ENCODE assay signal across 16 cellular contexts in genomic region chr13:74077375-74077774, GRCh38. TPM values are rescaled to one million over a fixed set of nuclear protein-coding genes. Genes with fewer than 3 reads are reported as not detected.
DNase-seq lines count a peak whose midpoint lies in the region; ATAC-seq and TF ChIP-seq lines count a peak whose summit lies in the region.
"Had no signal": no experiment of that assay in that cellular context is flagged by ENCODE, and none has a peak within 500 bp of the region (broad histone marks: within the 10 kb centered on the region; RNA-seq: fewer than 3 reads in every experiment).

No MANE protein-coding gene starts in this region.

- no peaks in the 10 kb centered on the region for H3K36me3 ChIP-seq in left ventricle myocardium inferior
- no peaks in the 10 kb centered on the region for H3K36me3 ChIP-seq in heart left ventricle
- H3K36me3 ChIP-seq in tibial artery, result no peaks in the 10 kb centered on the region
- H3K36me3 ChIP-seq: HAP-1 had no signal

- intact Hi-C loops in left ventricle myocardium inferior (cut with micrococcal nuclease) (no loop called here), heart left ventricle (cut with DNase I) (loop anchor here in 1 of 10 donors (5.0 kb wide), 1 partner anchor 55 kb away; the partner anchor contains the start of gene KLF12), tibial artery (cut with DNase I; ENCODE audit: low total_unique reads) (no loop called here)

- TF ChIP-seq POLR2A in heart left ventricle (IDR thresholded peaks at IDR 0.05), result no peak

- DNase-seq in left ventricle myocardium inferior (no peak), heart left ventricle (no peak), tibial artery (no peak), inferior parietal cortex (ENCODE audit: extremely low spot score) (no peak)
- DNase-seq: Kasumi-1, MM.1S, NCI-H1105, NCI-H1694, NCI-H510A treated with DMSO at 0.1 percent for 48 hours, SHP77 treated with DMSO at 0.1 percent for 48 hours had no signal

- peak overlapping the region; percentile 31 for H3K27ac ChIP-seq in left ventricle myocardium inferior (replicated peaks)
- peak overlapping the region in 5 of 12 donors; percentile 7 to 60 (median 12) for H3K27ac ChIP-seq in heart left ventricle
- peak overlapping the region; percentile 20 to 36 for H3K27ac ChIP-seq in tibial artery
- H3K27ac ChIP-seq: C4-2B had no signal

- H3K36me3 Mint-ChIP-seq in activated T-helper 17 cell treated with anti-CD3 and anti-CD28 coated beads, Interleukin-2, amount 50 U/mL, for 72 hours (ENCODE audit: low read depth), result peaks cover 7% of the 10 kb centered on the region
- H3K36me3 Mint-ChIP-seq in nephron (ENCODE audit: low read depth), result peaks cover 14% of the 10 kb centered on the region

- H3K4me3 ChIP-seq in left ventricle myocardium inferior (no peak overlapping the region), heart left ventricle (peak overlapping the region in 1 of 12 donors; percentile 10), tibial artery (no peak overlapping the region)
- H3K4me3 ChIP-seq: HAP-1 had no signal

- TF ChIP-seq CTCF in left ventricle myocardium inferior (IDR thresholded peaks at IDR 0.05; ENCODE audit: borderline replicate concordance) (no peak), heart left ventricle (IDR thresholded peaks at IDR 0.05) (no peak), nephron (IDR thresholded peaks at IDR 0.05; ENCODE audit: unreplicated experiment in 3 of 3) (no peak), tibial artery (IDR thresholded peaks at IDR 0.05) (no peak)

- H3K9me3 ChIP-seq in left ventricle myocardium inferior (replicated peaks) (no peaks in the 10 kb centered on the region), heart left ventricle (no peaks in the 10 kb centered on the region), tibial artery (no peaks in the 10 kb centered on the region)
- H3K9me3 ChIP-seq: HAP-1 had no signal

- H3K27me3 Mint-ChIP-seq in activated T-helper 17 cell treated with anti-CD3 and anti-CD28 coated beads, Interleukin-2, amount 50 U/mL, for 72 hours, result no peaks in the 10 kb centered on the region
- H3K27me3 Mint-ChIP-seq in nephron (ENCODE audit: low read depth), result no peaks in the 10 kb centered on the region

- H3K4me1 ChIP-seq in left ventricle myocardium inferior (peaks cover 56% of the 10 kb centered on the region), heart left ventricle (peaks cover 0 to 61% (median 34%) of the 10 kb centered on the region in 12 donors), tibial artery (peaks cover 0 to 53% (median 27%) of the 10 kb centered on the region in 4 donors)
- H3K4me1 ChIP-seq: HAP-1 had no signal

- H3K27me3 ChIP-seq in left ventricle myocardium inferior (ENCODE audit: low read depth) (no peaks in the 10 kb centered on the region), heart left ventricle (no peaks in the 10 kb centered on the region), tibial artery (no peaks in the 10 kb centered on the region)

- 73 to 77% (median 74%) methylated on average over 2 of the region's 2 CpGs for WGBS in heart left ventricle, 4 donors

- no peak for ATAC-seq in heart left ventricle
- peak; percentile 64 for ATAC-seq in activated T-helper 17 cell treated with anti-CD3 and anti-CD28 coated beads, Interleukin-2, amount 50 U/mL, for 72 hours (replicated peaks)
- no peak for ATAC-seq in GM21786 (IDR thresholded peaks at IDR 0.05; ENCODE audit: unreplicated experiment)
- ATAC-seq in GM18909 (IDR thresholded peaks at IDR 0.05; ENCODE audit: poor library complexity, unreplicated experiment), result no peak

- peaks cover 33% of the 10 kb centered on the region for H3K4me1 Mint-ChIP-seq in activated T-helper 17 cell treated with anti-CD3 and anti-CD28 coated beads, Interleukin-2, amount 50 U/mL, for 72 hours
- H3K4me1 Mint-ChIP-seq in nephron, result peaks cover 48% of the 10 kb centered on the region

- no peak overlapping the region for H3K4me3 Mint-ChIP-seq in activated T-helper 17 cell treated with anti-CD3 and anti-CD28 coated beads, Interleukin-2, amount 50 U/mL, for 72 hours
- peak overlapping the region in 1 of 3 experiments; percentile 4 for H3K4me3 Mint-ChIP-seq in nephron

- no peak overlapping the region for H3K27ac Mint-ChIP-seq in activated T-helper 17 cell treated with anti-CD3 and anti-CD28 coated beads, Interleukin-2, amount 50 U/mL, for 72 hours
- peak overlapping the region; percentile 68 to 96 (median 93) for H3K27ac Mint-ChIP-seq in nephron

- no peaks in the 10 kb centered on the region for H3K9me3 Mint-ChIP-seq in activated T-helper 17 cell treated with anti-CD3 and anti-CD28 coated beads, Interleukin-2, amount 50 U/mL, for 72 hours
- H3K9me3 Mint-ChIP-seq in nephron, result peaks cover 2% of the 10 kb centered on the region

RNA-seq across cellular contexts. Expression of gene KLF12, which starts 56.8 kb away (rescaled TPM):
- total RNA-seq in left ventricle myocardium inferior (18.2 TPM), heart left ventricle (10 to 100 TPM; 11.1 to 23.7 (median 17.9) TPM)
- polyA plus RNA-seq in heart left ventricle, result 1 to 10 TPM; 2.3 to 3.8 TPM
- total RNA-seq in activated T-helper 17 cell treated with anti-CD3 and anti-CD28 coated beads, Interleukin-2, amount 50 U/mL, for 72 hours, result 10 to 100 TPM; 14.3 to 30.5 TPM
